Comparison of ENCODE assay signal across 10 cellular contexts in genomic region chr9:114958021-114958846, GRCh38. TPM values are rescaled to one million over a fixed set of nuclear protein-coding genes. Genes with fewer than 3 reads are reported as not detected.
DNase-seq lines count a peak whose midpoint lies in the region; ATAC-seq and TF ChIP-seq lines count a peak whose summit lies in the region.
"Had no signal": no experiment of that assay in that cellular context is flagged by ENCODE, and none has a peak within 500 bp of the region (broad histone marks: within the 10 kb centered on the region; RNA-seq: fewer than 3 reads in every experiment).

No MANE protein-coding gene starts in this region.

- H3K27ac ChIP-seq in BLaER1 treated with 17β-estradiol and CSF1 and Interleukin-3, amounts not matched to agents 10 nM and 100 nM, result peak overlapping the region; percentile 65 to 97 (median 87)
- H3K27ac ChIP-seq in sigmoid colon, result peak overlapping the region in 1 of 4 donors; percentile 56

- TF ChIP-seq CTCF in cardiac fibroblast (IDR thresholded peaks at IDR 0.05; ENCODE audit: low read depth, low read length) (no peak), sigmoid colon (IDR thresholded peaks at IDR 0.05) (no peak), omental fat pad (IDR thresholded peaks at IDR 0.05) (no peak)

- ATAC-seq in omental fat pad (ENCODE audit: low FRiP score), result no peak

- TF ChIP-seq EP300 in sigmoid colon (IDR thresholded peaks at IDR 0.05), result no peak

- H3K4me3 ChIP-seq in BLaER1 treated with 17β-estradiol and CSF1 and Interleukin-3, amounts not matched to agents 10 nM and 100 nM, result peak overlapping the region in 6 of 10 experiments; percentile 1 to 34 (median 24); a peak in 7 of 20 replicates
- H3K4me3 ChIP-seq in cardiac fibroblast (replicated peaks in 1 of 2; ENCODE audit: low read depth in 2 of 2, low read length in 2 of 2) (no peak overlapping the region), sigmoid colon (no peak overlapping the region)

- peak; percentile 86 for DNase-seq in SIG-M5 treated with dmso at 0.1 percent for 504 hours (lab: John Stamatoyannopoulos, UW; ENCODE audit: unreplicated experiment)
- DNase-seq in cardiac fibroblast (ENCODE audit: low read depth in 2 of 2), result peak; percentile 5 to 51
- DNase-seq in sigmoid colon, result peak; percentile 68
- no peak for DNase-seq in omental fat pad (ENCODE audit: low spot score)
- no peak for DNase-seq in NCI-H2227 treated with DMSO at 0.1 percent for 48 hours (lab: John Stamatoyannopoulos, UW)
- no peak for DNase-seq in foreskin melanocyte
- DNase-seq in T-helper 9 cell, result no peak
- DNase-seq: Calu3 had no signal

- peaks cover 0 to 25% (median 0%) of the 10 kb centered on the region in 11 experiments; a peak in 9 of 22 replicates for H3K36me3 ChIP-seq in BLaER1 treated with 17β-estradiol and CSF1 and Interleukin-3, amounts not matched to agents 10 nM and 100 nM
- no peaks in the 10 kb centered on the region for H3K36me3 ChIP-seq in sigmoid colon

- peaks cover 8 to 81% (median 62%) of the 10 kb centered on the region in 10 experiments; a peak in 18 of 20 replicates for H3K4me1 ChIP-seq in BLaER1 treated with 17β-estradiol and CSF1 and Interleukin-3, amounts not matched to agents 10 nM and 100 nM
- peaks cover 0 to 9% (median 0%) of the 10 kb centered on the region in 4 donors for H3K4me1 ChIP-seq in sigmoid colon

- WGBS in sigmoid colon, 2 donors, result 58 to 83% methylated on average over 12 of the region's 12 CpGs

- no peak for TF ChIP-seq POLR2A in sigmoid colon (IDR thresholded peaks at IDR 0.05)

- peaks cover 36 to 51% (median 42%) of the 10 kb centered on the region in 11 experiments for H3K9me3 ChIP-seq in BLaER1 treated with 17β-estradiol and CSF1 and Interleukin-3, amounts not matched to agents 10 nM and 100 nM (replicated peaks in 1 of 11)
- peaks cover 0 to 4% (median 0%) of the 10 kb centered on the region in 4 donors for H3K9me3 ChIP-seq in sigmoid colon

- intact Hi-C loops in sigmoid colon (cut with DNase I), result no loop called here

- peak overlapping the region; percentile 2 to 93 (median 73); a peak in 20 of 22 replicates for H3K4me2 ChIP-seq in BLaER1 treated with 17β-estradiol and CSF1 and Interleukin-3, amounts not matched to agents 10 nM and 100 nM

- no peaks in the 10 kb centered on the region for H4K20me1 ChIP-seq in BLaER1 treated with 17β-estradiol and CSF1 and Interleukin-3, amounts not matched to agents 10 nM and 100 nM

- H3K27me3 ChIP-seq in BLaER1 treated with 17β-estradiol and CSF1 and Interleukin-3, amounts not matched to agents 10 nM and 100 nM, result no peaks in the 10 kb centered on the region
- no peaks in the 10 kb centered on the region for H3K27me3 ChIP-seq in sigmoid colon

- peak overlapping the region in 10 of 11 experiments; percentile 52 to 84 (median 72); a peak in 20 of 22 replicates for H3K9ac ChIP-seq in BLaER1 treated with 17β-estradiol and CSF1 and Interleukin-3, amounts not matched to agents 10 nM and 100 nM

RNA-seq across cellular contexts. Expression of gene TNFSF8, which starts 27.8 kb away (rescaled TPM):
- total RNA-seq in sigmoid colon (1 to 10 TPM; 1.4 to 3.0 (median 1.9) TPM), omental fat pad (1 to 10 TPM; 3.2 to 7.1 (median 6.6) TPM)
- polyA plus RNA-seq in sigmoid colon, result 10 to 100 TPM in 1 of 3 donors, 1 to 10 TPM in 1, under 1 TPM in 1; 0.60 to 11.7 (median 1.4) TPM
- total RNA-seq: Calu3, lung microvascular endothelial cell had no signal

Comparison
In these comparisons a context has a peak if more than half of its experiments do, and no peak if none do; other contexts are left out.
1. H3K4me3 ChIP-seq: peak in BLaER1 treated with 17β-estradiol and CSF1 and Interleukin-3, amounts not matched to agents 10 nM and 100 nM (6 of 10); none in cardiac fibroblast (0 of 2) and sigmoid colon (0 of 4).
2. DNase-seq: peak in SIG-M5 treated with dmso at 0.1 percent for 504 hours (single experiment), cardiac fibroblast (2 of 2) and sigmoid colon (single experiment); none in omental fat pad (single experiment), NCI-H2227 treated with DMSO at 0.1 percent for 48 hours (single experiment), foreskin melanocyte (single experiment) and T-helper 9 cell (single experiment).